In genomic region chr2:175158894-175159293, GRCh38 we compare ENCODE assay signal across 26 cellular contexts. TPM values are rescaled to one million over a fixed set of nuclear protein-coding genes. Genes with fewer than 3 reads are reported as not detected.
DNase-seq lines count a peak whose midpoint lies in the region; ATAC-seq, FAIRE-seq and TF ChIP-seq lines count a peak whose summit lies in the region.
"Had no signal": no experiment of that assay in that cellular context is flagged by ENCODE, and none has a peak within 500 bp of the region (broad histone marks: within the 10 kb centered on the region; RNA-seq: fewer than 3 reads in every experiment).

No MANE protein-coding gene starts in this region.

- H2AFZ ChIP-seq in Loucy (ENCODE audit: low read length) = no peak overlapping the region
- H2AFZ ChIP-seq in K562 (ENCODE audit: low read depth, low read length) = no peak overlapping the region
- no peak overlapping the region for H2AFZ ChIP-seq in trophoblast cell (ENCODE audit: insufficient read depth, low read length, poor library complexity)
- no peak overlapping the region for H2AFZ ChIP-seq in GM23248

- no peak overlapping the region for H2AK5ac ChIP-seq in trophoblast cell (ENCODE audit: low read length)

- intact Hi-C loops in K562 (cut with micrococcal nuclease) = no loop called here

- peak overlapping the region; percentile 89 for H3K4ac ChIP-seq in trophoblast cell (ENCODE audit: low read depth, low read length)

- H3K23ac ChIP-seq in trophoblast cell (ENCODE audit: low read length) = no peak overlapping the region

- H4K20me1 ChIP-seq in Loucy (ENCODE audit: insufficient read depth, low read length, poor library complexity, severe bottlenecking) = peaks cover 80% of the 10 kb centered on the region
- peaks cover 28% of the 10 kb centered on the region for H4K20me1 ChIP-seq in K562 (replicated peaks; ENCODE audit: control insufficient read depth, insufficient read depth, low read length)
- H4K20me1 ChIP-seq in GM23248 (ENCODE audit: insufficient read depth) = peaks cover 17% of the 10 kb centered on the region; the same call in 1 of the 2 replicates

- no TSS peak for BruUV-seq in K562 (replicated peaks; lab: Mats Ljungman, UMichigan)

- H4K91ac ChIP-seq in trophoblast cell (ENCODE audit: low read depth, low read length) = no peak overlapping the region

- TF ChIP-seq POLR2A in K562 (conservative IDR thresholded peaks at IDR 0.05) = no peak

- ATAC-seq in K562 (peak; percentile 61), GM21737 (IDR thresholded peaks at IDR 0.05; ENCODE audit: unreplicated experiment) (no peak), HG02798 (IDR thresholded peaks at IDR 0.05; ENCODE audit: poor library complexity, unreplicated experiment) (no peak)
- ATAC-seq: GM12878 had no signal

- H3K9me1 ChIP-seq in K562 (ENCODE audit: control insufficient read depth, insufficient read depth, low read length) = no peaks in the 10 kb centered on the region

- peak overlapping the region; percentile 15 for H3K4me2 ChIP-seq in Loucy (ENCODE audit: low read depth, low read length, poor library complexity, severe bottlenecking)
- peak overlapping the region; percentile 29; the same call in 1 of the 2 replicates for H3K4me2 ChIP-seq in K562 (ENCODE audit: insufficient read depth, low read length)
- H3K4me2 ChIP-seq in trophoblast cell (ENCODE audit: low read length) = no peak overlapping the region
- no peak overlapping the region for H3K4me2 ChIP-seq in GM23248 (ENCODE audit: unreplicated experiment)
- H3K4me2 ChIP-seq: BLaER1 had no signal

- H3K27ac ChIP-seq in K562 (ENCODE audit: extremely low read depth, low read depth, low read length) (peak overlapping the region; percentile 15; the same call in 2 of the 3 replicates), trophoblast cell (ENCODE audit: low read depth, low read length) (no peak overlapping the region), GM23248 (no peak overlapping the region)
- H3K27ac ChIP-seq: BLaER1 had no signal

- no peaks in the 10 kb centered on the region for H3K27me3 ChIP-seq in Loucy (ENCODE audit: insufficient read depth, low read length, poor library complexity, severe bottlenecking)
- no peaks in the 10 kb centered on the region for H3K27me3 ChIP-seq in K562 (ENCODE audit: control insufficient read depth in 2 of 2, insufficient read depth in 2 of 2, low read length in 2 of 2)
- H3K27me3 ChIP-seq in trophoblast cell (ENCODE audit: insufficient read depth, low read length) = no peaks in the 10 kb centered on the region
- H3K27me3 ChIP-seq in GM23248 (replicated peaks; ENCODE audit: insufficient read depth) = no peaks in the 10 kb centered on the region
- H3K27me3 ChIP-seq: BE2C, BLaER1 had no signal

- H3K79me1 ChIP-seq in trophoblast cell (ENCODE audit: low read length) = no peaks in the 10 kb centered on the region

- peaks cover 97% of the 10 kb centered on the region for H3K79me2 ChIP-seq in Loucy (ENCODE audit: insufficient read depth, low read length)
- peaks cover 96% of the 10 kb centered on the region for H3K79me2 ChIP-seq in K562 (ENCODE audit: control insufficient read depth, insufficient read depth, low read length)
- peaks cover 7% of the 10 kb centered on the region for H3K79me2 ChIP-seq in trophoblast cell (ENCODE audit: control insufficient read depth, insufficient read depth, low read length, poor library complexity)
- peaks cover 99% of the 10 kb centered on the region for H3K79me2 ChIP-seq in GM23248 (ENCODE audit: insufficient read depth)

- H3K9me2 ChIP-seq in Loucy (replicated peaks; ENCODE audit: low read depth, low read length) (no peaks in the 10 kb centered on the region), GM23248 (ENCODE audit: insufficient read depth) (no peaks in the 10 kb centered on the region)

- TF ChIP-seq CTCF in Loucy (conservative IDR thresholded peaks at IDR 0.05; ENCODE audit: low read length) (no peak), K562 (IDR thresholded peaks at IDR 0.05 in 2 of 3, conservative IDR thresholded peaks at IDR 0.05 in 1 of 3; ENCODE audit: insufficient read depth in 2 of 3, low read depth in 1 of 3, low read length in 3 of 3) (no peak)

- POLR2A ChIA-PET in K562 (lab: Yijun Ruan, JAX) = interaction anchor here (1.2 to 1.6 kb wide), 4 partner anchors 8 to 20 kb away, joined by 3 to 6 read pairs (median 4); no protein-coding TSS in a partner anchor

- DNase-seq in K562 (ENCODE audit: extremely low read depth in 1 of 4, low spot score in 3 of 4) = peak in 1 of 4 experiments; percentile 72
- DNase-seq in left kidney (ENCODE audit: low read depth, low spot score) = peak; percentile 7
- DNase-seq in trophoblast cell = no peak
- no peak for DNase-seq in GM23248
- DNase-seq: 8988T; ACHN; BE2C; C1 segment of cervical spinal cord; CD4-positive, alpha-beta memory T cell; CD4-positive, CD25-positive, alpha-beta regulatory T cell; CD8-positive, alpha-beta memory T cell; COR-L47; DMS 273 treated with DMSO at 0.1 percent for 48 hours; DMS153; DMS53; DMS79; DND-41; EL; GDM1 had no signal

- no peak overlapping the region for H2BK12ac ChIP-seq in trophoblast cell (ENCODE audit: low read length)

- H2BK120ac ChIP-seq in trophoblast cell (ENCODE audit: insufficient read depth, low read length, poor library complexity) = no peak overlapping the region

- H3K4me1 ChIP-seq in Loucy (ENCODE audit: insufficient read depth, low read length, poor library complexity, severe bottlenecking) = peaks cover 29% of the 10 kb centered on the region
- H3K4me1 ChIP-seq in K562 (replicated peaks in 1 of 2; ENCODE audit: control insufficient read depth in 2 of 2, insufficient read depth in 2 of 2, low read length in 2 of 2) = peaks cover 21 to 33% of the 10 kb centered on the region in 2 experiments
- H3K4me1 ChIP-seq in trophoblast cell (ENCODE audit: control insufficient read depth in 1 of 2, insufficient read depth in 2 of 2, low read length in 2 of 2) = peaks cover 0 to 2% of the 10 kb centered on the region in 2 experiments
- peaks cover 12% of the 10 kb centered on the region for H3K4me1 ChIP-seq in GM23248 (ENCODE audit: insufficient read depth)
- H3K4me1 ChIP-seq: BE2C had no signal

- in situ Hi-C loops in K562 (cut with MboI) (no loop called here), GM23248 (cut with MboI) (no loop called here)

- H3K18ac ChIP-seq in trophoblast cell (ENCODE audit: low read length) = no peak overlapping the region

- TF ChIP-seq RAD21 in K562 (CRISPR knock-in tag; conservative IDR thresholded peaks at IDR 0.05 in 1 of 2, IDR thresholded peaks at IDR 0.05 in 1 of 2) = no peak

- peak; percentile 9; the same call in 1 of the 2 replicates for TF ChIP-seq EP300 in K562 (IDR thresholded peaks at IDR 0.05; ENCODE audit: low read length)

- WGBS in K562 (ENCODE audit: insufficient coverage, low coverage, missing lambda C conversion rate) = 8% methylated on average over 4 of the region's 4 CpGs
- WGBS in trophoblast cell (ENCODE audit: extremely low coverage, insufficient coverage, insufficient read length) = no CpG with 5 or more reads among the region's 4 CpGs
- 92 to 93% methylated on average over 4 of the region's 4 CpGs for WGBS in GM23248 (ENCODE audit: low coverage in 1 of 2, low lambda C conversion rate in 2 of 2, missing lambda C conversion rate in 2 of 2), 2 experiments

- H3K36me3 ChIP-seq in Loucy (ENCODE audit: insufficient read depth, low read length) = no peaks in the 10 kb centered on the region
- H3K36me3 ChIP-seq in K562 (ENCODE audit: control insufficient read depth, insufficient read depth, low read length) = peaks cover 33% of the 10 kb centered on the region
- H3K36me3 ChIP-seq in trophoblast cell (ENCODE audit: control insufficient read depth in 1 of 2, insufficient read depth in 2 of 2, low read length in 2 of 2) = peaks cover 0 to 3% of the 10 kb centered on the region in 2 experiments
- no peaks in the 10 kb centered on the region for H3K36me3 ChIP-seq in GM23248 (ENCODE audit: low read depth)
- H3K36me3 ChIP-seq: BE2C had no signal

- H3K9me3 ChIP-seq in Loucy (ENCODE audit: insufficient read depth, low read depth, low read length) (no peaks in the 10 kb centered on the region), K562 (replicated peaks; ENCODE audit: control insufficient read depth, insufficient read depth, low read depth, low read length) (no peaks in the 10 kb centered on the region), trophoblast cell (ENCODE audit: insufficient read depth, low read depth, low read length) (no peaks in the 10 kb centered on the region), GM23248 (ENCODE audit: low read depth) (no peaks in the 10 kb centered on the region)
- H3K9me3 ChIP-seq: BE2C, BLaER1 had no signal

- no peak overlapping the region for H3K14ac ChIP-seq in trophoblast cell (ENCODE audit: low read length)

- H4K12ac ChIP-seq in trophoblast cell (ENCODE audit: low read depth, low read length) = no peak overlapping the region

- H3F3A ChIP-seq in Loucy (ENCODE audit: low read depth) (no peaks in the 10 kb centered on the region), GM23248 (ENCODE audit: insufficient read depth) (peaks cover 8% of the 10 kb centered on the region)

- H3K4me3 ChIP-seq in Loucy (ENCODE audit: low read length, poor library complexity, severe bottlenecking) (no peak overlapping the region), K562 (no peak overlapping the region), trophoblast cell (ENCODE audit: low read depth, low read length) (no peak overlapping the region), GM23248 (no peak overlapping the region)
- H3K4me3 ChIP-seq: BLaER1, GM12878 had no signal

- H3K9ac ChIP-seq in Loucy (ENCODE audit: low read depth, low read length, poor library complexity, severe bottlenecking) (no peak overlapping the region), K562 (ENCODE audit: insufficient read depth in 1 of 2, low read depth in 2 of 2, low read length in 2 of 2) (peak overlapping the region; percentile 32 to 67; a peak in 1 of 4 replicates), trophoblast cell (ENCODE audit: low read length) (no peak overlapping the region), GM23248 (no peak overlapping the region)
- H3K9ac ChIP-seq: BLaER1 had no signal

- CTCF ChIA-PET in K562 (lab: Yijun Ruan, JAX; ENCODE audit: low intra/inter-chr PET ratio) = no interaction called here

- no peak overlapping the region for H2BK5ac ChIP-seq in trophoblast cell (ENCODE audit: low read depth, low read length, poor library complexity)

- FAIRE-seq in K562 (lab: Jason Lieb, UNC) = peak; percentile 59
- FAIRE-seq: GM12878, GM12892, GM18507 had no signal

- H4K8ac ChIP-seq in trophoblast cell (ENCODE audit: low read depth, low read length) = no peak overlapping the region

RNA-seq across cellular contexts. Expression of gene ATF2, which starts 9.1 kb away (rescaled TPM):
- 149 and 280 TPM in 2 replicates for total RNA-seq in K562 (2011; cell fraction: chromatin; rRNA removed; ENCODE audit: low replicate concordance)
- 69.7 and 96.6 TPM in 2 replicates for total RNA-seq in K562 (2011; cell fraction: nucleolus; rRNA removed)
- total RNA-seq in K562 (2011; cell fraction: nucleoplasm; rRNA removed) = 106 and 153 TPM in 2 replicates
- total RNA-seq in K562 (2014; rRNA removed) = 26.2 and 28.0 TPM in 2 replicates
- total RNA-seq in K562 (2014; rRNA removed; fragmentation: Illumina TruSeq; extraction: Trizol) = 60.5 and 65.4 TPM in 2 replicates
- 65.6 and 71.6 TPM in 2 replicates for total RNA-seq in K562 (2015; rRNA removed; fragmentation: Illumina TruSeq; extraction: Trizol)
- 45.9 and 52.9 TPM in 2 replicates for total RNA-seq in K562 (2021)
- polyA plus RNA-seq in K562 (2011; rRNA removed) = 111 and 113 TPM in 2 replicates
- polyA plus RNA-seq in K562 (2011; cell fraction: cytosol; rRNA removed) = 63.7 and 80.3 TPM in 2 replicates
- polyA plus RNA-seq in K562 (2011; cell fraction: nucleus; rRNA removed) = 91.0 and 105 TPM in 2 replicates
- polyA plus RNA-seq in K562 (2012) = 29.7 and 32.5 TPM in 2 replicates
- polyA plus RNA-seq in K562 (2014; fragmentation: Illumina TruSeq; extraction: Trizol) = 47.0 and 59.0 TPM in 2 replicates
- 10 to 100 TPM; 24.2 to 33.3 TPM for polyA plus RNA-seq in K562 (2014; fragmentation: Nextera tagmentation; extraction: Ambion mirVana)
- polyA plus RNA-seq in K562 (2014; rRNA removed) = 30.6 and 32.2 TPM in 2 replicates
- 191 and 199 TPM in 2 replicates for polyA minus RNA-seq in K562 (2011; rRNA and poly(A)+ RNA removed)
- polyA minus RNA-seq in K562 (2011; cell fraction: cytosol; rRNA and poly(A)+ RNA removed) = 56.7 and 60.6 TPM in 2 replicates
- 115 and 192 TPM in 2 replicates for polyA minus RNA-seq in K562 (2011; cell fraction: nucleus; rRNA and poly(A)+ RNA removed)
- 24.9 and 27.7 TPM in 2 replicates for polyA plus RNA-seq in trophoblast cell (2013)
- 31.7 and 33.8 TPM in 2 replicates for total RNA-seq in GM23248 (2014; rRNA removed; shearing (Covaris generic))
- polyA plus RNA-seq in GM23248 (2016; fragmentation: Nextera tagmentation; extraction: Ambion mirVana) = 26.8 and 29.5 TPM in 2 replicates

RNA-seq across cellular contexts. Expression of gene ATP5MC3, which starts 22.6 kb away (rescaled TPM):
- 119 and 169 TPM in 2 replicates for total RNA-seq in K562 (2011; cell fraction: chromatin; rRNA removed; ENCODE audit: low replicate concordance)
- total RNA-seq in K562 (2011; cell fraction: nucleolus; rRNA removed) = 177 TPM in 2 replicates
- 238 and 310 TPM in 2 replicates for total RNA-seq in K562 (2011; cell fraction: nucleoplasm; rRNA removed)
- 423 and 490 TPM in 2 replicates for total RNA-seq in K562 (2014; rRNA removed)
- total RNA-seq in K562 (2014; rRNA removed; fragmentation: Illumina TruSeq; extraction: Trizol) = 861 and 911 TPM in 2 replicates
- 903 and 937 TPM in 2 replicates for total RNA-seq in K562 (2015; rRNA removed; fragmentation: Illumina TruSeq; extraction: Trizol)
- 1,012 and 1,047 TPM in 2 replicates for total RNA-seq in K562 (2021)
- 1,955 and 2,565 TPM in 2 replicates for polyA plus RNA-seq in K562 (2011; rRNA removed)
- polyA plus RNA-seq in K562 (2011; cell fraction: cytosol; rRNA removed) = 1,526 and 2,318 TPM in 2 replicates
- 453 and 732 TPM in 2 replicates for polyA plus RNA-seq in K562 (2011; cell fraction: nucleus; rRNA removed)
- 769 and 1,624 TPM in 2 replicates for polyA plus RNA-seq in K562 (2012)
- polyA plus RNA-seq in K562 (2014; fragmentation: Illumina TruSeq; extraction: Trizol) = 739 and 828 TPM in 2 replicates
- polyA plus RNA-seq in K562 (2014; fragmentation: Nextera tagmentation; extraction: Ambion mirVana) = 1,000 to 10,000 TPM; 1,166 to 1,324 TPM
- polyA plus RNA-seq in K562 (2014; rRNA removed) = 1,049 and 1,136 TPM in 2 replicates
- polyA minus RNA-seq in K562 (2011; rRNA and poly(A)+ RNA removed) = 723 and 830 TPM in 2 replicates
- 258 and 278 TPM in 2 replicates for polyA minus RNA-seq in K562 (2011; cell fraction: cytosol; rRNA and poly(A)+ RNA removed)
- 92.5 and 176 TPM in 2 replicates for polyA minus RNA-seq in K562 (2011; cell fraction: nucleus; rRNA and poly(A)+ RNA removed)
- polyA plus RNA-seq in trophoblast cell (2013) = 290 and 302 TPM in 2 replicates
- 136 and 145 TPM in 2 replicates for total RNA-seq in GM23248 (2014; rRNA removed; shearing (Covaris generic))
- polyA plus RNA-seq in GM23248 (2016; fragmentation: Nextera tagmentation; extraction: Ambion mirVana) = 365 and 370 TPM in 2 replicates

Comparison
In these comparisons a context has a peak if more than half of its experiments do, and no peak if none do; other contexts are left out.
1. H3K4me2 ChIP-seq: peak in Loucy (single experiment) and K562 (single experiment); none in trophoblast cell (single experiment) and GM23248 (single experiment).
2. H3K9ac ChIP-seq: peak in K562 (2 of 2); none in Loucy (single experiment), trophoblast cell (single experiment) and GM23248 (single experiment).